8 cellular contexts compared by ENCODE assay signal in the genomic region with DNA sequence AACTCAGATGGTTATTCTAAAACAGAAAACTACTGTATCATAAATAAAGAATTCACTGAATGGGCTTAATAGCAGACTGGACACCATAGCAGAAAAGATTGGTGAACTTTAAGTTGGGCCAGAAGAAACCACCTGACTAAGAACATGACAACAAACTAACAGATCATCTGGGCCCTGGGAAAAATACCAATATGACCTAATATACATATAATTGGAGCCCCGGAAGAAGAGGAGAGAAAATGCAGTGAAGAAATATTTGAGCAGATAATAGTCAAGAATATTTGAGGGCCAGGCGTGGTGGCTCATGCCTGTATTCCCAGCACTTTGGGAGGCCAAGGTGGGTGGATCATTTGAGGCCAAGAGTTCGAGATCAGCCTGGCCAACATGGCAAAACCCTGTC.
"Had no signal": no experiment of that assay in that cellular context is flagged by ENCODE, and none has a peak within 500 bp of the region (broad histone marks: within the 10 kb centered on the region; RNA-seq: fewer than 3 reads in every experiment).

No MANE protein-coding gene starts in this region.

- ATAC-seq: GM23338, K562 had no signal

- DNase-seq: H9, HCEC 1CT, HFFc6, IMR-90, KG1 had no signal

- H3K4me3 ChIP-seq: GM23338, K562 had no signal

- H3K27ac ChIP-seq: HL-60 had no signal
